In the genomic region with DNA sequence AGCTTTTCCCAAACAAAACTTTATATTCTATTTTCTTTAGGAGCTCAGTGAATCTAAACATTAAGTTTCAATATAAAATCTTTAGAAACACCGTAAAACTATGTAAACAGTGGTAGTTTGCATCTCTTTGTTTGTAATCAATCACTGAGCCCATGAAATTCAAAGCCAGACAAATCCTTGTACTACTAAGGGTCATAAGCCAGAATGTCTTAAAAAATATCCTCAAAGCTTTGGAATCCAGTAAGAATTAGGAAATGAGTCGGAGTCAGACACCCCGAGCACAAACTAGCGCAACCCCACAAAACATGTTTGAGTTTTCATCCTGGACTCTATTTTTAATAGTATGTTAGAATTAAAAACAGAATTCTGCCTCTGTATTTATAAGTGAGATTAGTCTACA, we compare ENCODE assay signal across 1 cellular context.
TF ChIP-seq lines count a peak whose summit lies in the region.

No MANE protein-coding gene starts in this region.

TF ChIP-seq in IMR-90, 13 proteins besides CTCF, POLR2A, EP300 and RAD21:
- no peak for TF ChIP-seq MXI1 (IDR thresholded peaks at IDR 0.05; ENCODE audit: borderline replicate concordance, low read depth, low read length)
- no peak for TF ChIP-seq NFE2L2 (IDR thresholded peaks at IDR 0.05; ENCODE audit: low read depth, low read length)
- TF ChIP-seq, protein P1, sequence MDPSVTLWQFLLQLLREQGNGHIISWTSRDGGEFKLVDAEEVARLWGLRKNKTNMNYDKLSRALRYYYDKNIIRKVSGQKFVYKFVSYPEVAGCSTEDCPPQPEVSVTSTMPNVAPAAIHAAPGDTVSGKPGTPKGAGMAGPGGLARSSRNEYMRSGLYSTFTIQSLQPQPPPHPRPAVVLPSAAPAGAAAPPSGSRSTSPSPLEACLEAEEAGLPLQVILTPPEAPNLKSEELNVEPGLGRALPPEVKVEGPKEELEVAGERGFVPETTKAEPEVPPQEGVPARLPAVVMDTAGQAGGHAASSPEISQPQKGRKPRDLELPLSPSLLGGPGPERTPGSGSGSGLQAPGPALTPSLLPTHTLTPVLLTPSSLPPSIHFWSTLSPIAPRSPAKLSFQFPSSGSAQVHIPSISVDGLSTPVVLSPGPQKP (IDR thresholded peaks at IDR 0.05; ENCODE audit: borderline replicate concordance, low read depth, low read length) = no peak
- TF ChIP-seq, protein P2, sequence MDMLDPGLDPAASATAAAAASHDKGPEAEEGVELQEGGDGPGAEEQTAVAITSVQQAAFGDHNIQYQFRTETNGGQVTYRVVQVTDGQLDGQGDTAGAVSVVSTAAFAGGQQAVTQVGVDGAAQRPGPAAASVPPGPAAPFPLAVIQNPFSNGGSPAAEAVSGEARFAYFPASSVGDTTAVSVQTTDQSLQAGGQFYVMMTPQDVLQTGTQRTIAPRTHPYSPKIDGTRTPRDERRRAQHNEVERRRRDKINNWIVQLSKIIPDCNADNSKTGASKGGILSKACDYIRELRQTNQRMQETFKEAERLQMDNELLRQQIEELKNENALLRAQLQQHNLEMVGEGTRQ (IDR thresholded peaks at IDR 0.05; ENCODE audit: low read depth, low read length) = no peak
- no peak for TF ChIP-seq RFX5 (IDR thresholded peaks at IDR 0.05; ENCODE audit: low read depth, low read length)
- TF ChIP-seq SMC3 (IDR thresholded peaks at IDR 0.05; ENCODE audit: low read depth, low read length) = no peak
- no peak for TF ChIP-seq CHD1 (IDR thresholded peaks at IDR 0.05; ENCODE audit: low read depth, low read length)
